In genomic region chr16:87186440-87186839, GRCh38 we compare ENCODE assay signal across 17 cellular contexts.
"Had no signal": no experiment of that assay in that cellular context is flagged by ENCODE, and none has a peak within 500 bp of the region (broad histone marks: within the 10 kb centered on the region; RNA-seq: fewer than 3 reads in every experiment).

No MANE protein-coding gene starts in this region.

- H3K36me3 Mint-ChIP-seq: activated naive CD8-positive, alpha-beta T cell treated with anti-CD3 and anti-CD28 coated beads, Interleukin-2, amount 10 ng/mL, durations not matched to agents 7 days and 5 days; mesothelial cell of epicardium had no signal

- H3K36me3 ChIP-seq: esophagus squamous epithelium, neutrophil, SJSA1 had no signal

- FAIRE-seq: small intestine, TTC549 had no signal

- H3K4me1 Mint-ChIP-seq: activated CD4-positive, alpha-beta T cell treated with anti-CD3 and anti-CD28 coated beads, Interleukin-2, amount 10 ng/mL, durations not matched to agents 24 days and 14 days; activated naive CD8-positive, alpha-beta T cell treated with anti-CD3 and anti-CD28 coated beads, Interleukin-2, amount 10 ng/mL, durations not matched to agents 7 days and 5 days; mesothelial cell of epicardium; WTC11 had no signal

- H3K4me3 ChIP-seq: esophagus squamous epithelium, SJSA1 had no signal

- H3K27me3 Mint-ChIP-seq: activated CD4-positive, alpha-beta T cell treated with anti-CD3 and anti-CD28 coated beads, Interleukin-2, amount 10 ng/mL, durations not matched to agents 24 days and 14 days; activated naive CD8-positive, alpha-beta T cell treated with anti-CD3 and anti-CD28 coated beads, Interleukin-2, amount 10 ng/mL, durations not matched to agents 7 days and 5 days had no signal

- H3K27ac ChIP-seq: esophagus squamous epithelium, neutrophil, SJSA1 had no signal

- H3K9me3 ChIP-seq: neutrophil had no signal

- H3K27ac Mint-ChIP-seq: activated CD4-positive, alpha-beta T cell treated with anti-CD3 and anti-CD28 coated beads, Interleukin-2, amount 10 ng/mL, durations not matched to agents 24 days and 14 days; activated naive CD8-positive, alpha-beta T cell treated with anti-CD3 and anti-CD28 coated beads, Interleukin-2, amount 10 ng/mL, durations not matched to agents 7 days and 5 days; mesothelial cell of epicardium; WTC11 had no signal

- DNase-seq: activated CD4-positive, alpha-beta T cell treated with anti-CD3 and anti-CD28 coated beads, Interleukin-2, amount 10 ng/mL, durations not matched to agents 24 days and 14 days; activated naive CD4-positive, alpha-beta T cell; activated naive CD8-positive, alpha-beta T cell treated with anti-CD3 and anti-CD28 coated beads, Interleukin-2, amount 10 ng/mL, durations not matched to agents 7 days and 5 days; esophagus squamous epithelium; hippocampal formation; right cardiac atrium; small intestine; stimulated activated CD4-positive, alpha-beta T cell treated with anti-CD3 and anti-CD28 coated beads, Interleukin-4, amount 100 ng/mL, for 4 hours; stimulated activated CD8-positive, alpha-beta memory T cell treated with anti-CD3 and anti-CD28 coated beads, Interleukin-4, amount 100 ng/mL, for 48 hours; stimulated activated naive CD4-positive, alpha-beta T cell treated with Interleukin-2 at 50 U/mL for 16 hours; SW 1271; trophoblast cell had no signal

- ATAC-seq: WTC11 had no signal

- H3K27me3 ChIP-seq: esophagus squamous epithelium, neutrophil, SJSA1 had no signal

- H3K4me3 Mint-ChIP-seq: activated CD4-positive, alpha-beta T cell treated with anti-CD3 and anti-CD28 coated beads, Interleukin-2, amount 10 ng/mL, durations not matched to agents 24 days and 14 days; activated naive CD8-positive, alpha-beta T cell treated with anti-CD3 and anti-CD28 coated beads, Interleukin-2, amount 10 ng/mL, durations not matched to agents 7 days and 5 days; mesothelial cell of epicardium; WTC11 had no signal

- H3K4me1 ChIP-seq: esophagus squamous epithelium had no signal
